Comparison of ENCODE assay signal across 2 cellular contexts in genomic region chrX:152131525-152131924, GRCh38.
TF ChIP-seq lines count a peak whose summit lies in the region.

No MANE protein-coding gene starts in this region.

TF ChIP-seq in SK-N-SH treated with all-trans-retinoic acid at 6 μM for 48 hours, 23 proteins besides CTCF, POLR2A, EP300 and RAD21 (continued from another document):
- no peak for TF ChIP-seq POU6F1 (CRISPR knock-in tag; IDR thresholded peaks at IDR 0.05; ENCODE audit: borderline replicate concordance, low read depth)
- no peak for TF ChIP-seq ISL1 (CRISPR knock-in tag; IDR thresholded peaks at IDR 0.05)
- TF ChIP-seq TSHZ2 (CRISPR knock-in tag; IDR thresholded peaks at IDR 0.05): no peak
- TF ChIP-seq TCF4 (CRISPR knock-in tag; IDR thresholded peaks at IDR 0.05; ENCODE audit: borderline replicate concordance): no peak
- TF ChIP-seq BACH2 (CRISPR knock-in tag; IDR thresholded peaks at IDR 0.05; ENCODE audit: borderline replicate concordance): no peak
- no peak for TF ChIP-seq ESRRG (CRISPR knock-in tag; IDR thresholded peaks at IDR 0.05)
- TF ChIP-seq CREB5 (CRISPR knock-in tag; IDR thresholded peaks at IDR 0.05; ENCODE audit: low read depth): no peak
- TF ChIP-seq ZC3H10 (CRISPR knock-in tag; IDR thresholded peaks at IDR 0.05): no peak
- TF ChIP-seq SNAI2 (CRISPR knock-in tag; IDR thresholded peaks at IDR 0.05): no peak

TF ChIP-seq in SK-N-SH, 30 proteins besides CTCF, POLR2A, EP300 and RAD21 (continued from another document):
- TF ChIP-seq ZBTB33 (IDR thresholded peaks at IDR 0.05; ENCODE audit: borderline replicate concordance, low read depth) (no peak), USF2 (IDR thresholded peaks at IDR 0.05; ENCODE audit: borderline replicate concordance, low read depth, low read length) (no peak), RFX5 (IDR thresholded peaks at IDR 0.05; ENCODE audit: low read length) (no peak), TCF12 (IDR thresholded peaks at IDR 0.05) (no peak), REST (IDR thresholded peaks at IDR 0.05; ENCODE audit: low read depth, low read length) (no peak), GATA2 (CRISPR knock-in tag; IDR thresholded peaks at IDR 0.05) (no peak), GABPA (IDR thresholded peaks at IDR 0.05; ENCODE audit: low read depth) (no peak), YY1 (IDR thresholded peaks at IDR 0.05; ENCODE audit: low read depth) (no peak)
